ENCODE assay signal across 1 cellular context in genomic region chr6:17268114-17268513, GRCh38.
TF ChIP-seq lines count a peak whose summit lies in the region.

No MANE protein-coding gene starts in this region.

TF ChIP-seq in HepG2, 621 proteins besides CTCF, POLR2A, EP300 and RAD21 (continued from another document):
- no peak for TF ChIP-seq BCLAF1 (IDR thresholded peaks at IDR 0.05)
- no peak for TF ChIP-seq ETV5 (CRISPR knock-in tag; IDR thresholded peaks at IDR 0.05; ENCODE audit: borderline replicate concordance)
- TF ChIP-seq TBL1XR1 (IDR thresholded peaks at IDR 0.05; ENCODE audit: borderline replicate concordance, low read length, partially characterized antibody) = no peak
- TF ChIP-seq TFDP2 (CRISPR knock-in tag; IDR thresholded peaks at IDR 0.05) = no peak
- no peak for TF ChIP-seq EEA1 (CRISPR knock-in tag; IDR thresholded peaks at IDR 0.05; ENCODE audit: borderline replicate concordance)
- TF ChIP-seq, protein P1, sequence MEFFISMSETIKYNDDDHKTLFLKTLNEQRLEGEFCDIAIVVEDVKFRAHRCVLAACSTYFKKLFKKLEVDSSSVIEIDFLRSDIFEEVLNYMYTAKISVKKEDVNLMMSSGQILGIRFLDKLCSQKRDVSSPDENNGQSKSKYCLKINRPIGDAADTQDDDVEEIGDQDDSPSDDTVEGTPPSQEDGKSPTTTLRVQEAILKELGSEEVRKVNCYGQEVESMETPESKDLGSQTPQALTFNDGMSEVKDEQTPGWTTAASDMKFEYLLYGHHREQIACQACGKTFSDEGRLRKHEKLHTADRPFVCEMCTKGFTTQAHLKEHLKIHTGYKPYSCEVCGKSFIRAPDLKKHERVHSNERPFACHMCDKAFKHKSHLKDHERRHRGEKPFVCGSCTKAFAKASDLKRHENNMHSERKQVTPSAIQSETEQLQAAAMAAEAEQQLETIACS (CRISPR knock-in tag; IDR thresholded peaks at IDR 0.05) = no peak
- TF ChIP-seq ZBTB21 (CRISPR knock-in tag; IDR thresholded peaks at IDR 0.05) = no peak
- TF ChIP-seq ZBTB40 (IDR thresholded peaks at IDR 0.05) = no peak
- no peak for TF ChIP-seq ZBTB40 (CRISPR knock-in tag; IDR thresholded peaks at IDR 0.05)
- TF ChIP-seq, protein P2, sequence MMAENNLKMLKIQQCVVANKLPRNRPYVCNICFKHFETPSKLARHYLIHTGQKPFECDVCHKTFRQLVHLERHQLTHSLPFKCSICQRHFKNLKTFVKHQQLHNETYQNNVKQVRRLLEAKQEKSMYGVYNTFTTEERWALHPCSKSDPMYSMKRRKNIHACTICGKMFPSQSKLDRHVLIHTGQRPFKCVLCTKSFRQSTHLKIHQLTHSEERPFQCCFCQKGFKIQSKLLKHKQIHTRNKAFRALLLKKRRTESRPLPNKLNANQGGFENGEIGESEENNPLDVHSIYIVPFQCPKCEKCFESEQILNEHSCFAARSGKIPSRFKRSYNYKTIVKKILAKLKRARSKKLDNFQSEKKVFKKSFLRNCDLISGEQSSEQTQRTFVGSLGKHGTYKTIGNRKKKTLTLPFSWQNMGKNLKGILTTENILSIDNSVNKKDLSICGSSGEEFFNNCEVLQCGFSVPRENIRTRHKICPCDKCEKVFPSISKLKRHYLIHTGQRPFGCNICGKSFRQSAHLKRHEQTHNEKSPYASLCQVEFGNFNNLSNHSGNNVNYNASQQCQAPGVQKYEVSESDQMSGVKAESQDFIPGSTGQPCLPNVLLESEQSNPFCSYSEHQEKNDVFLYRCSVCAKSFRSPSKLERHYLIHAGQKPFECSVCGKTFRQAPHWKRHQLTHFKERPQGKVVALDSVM (CRISPR knock-in tag; IDR thresholded peaks at IDR 0.05) = no peak
- TF ChIP-seq CREM (IDR thresholded peaks at IDR 0.05) = no peak
- no peak for TF ChIP-seq CREM (CRISPR knock-in tag; IDR thresholded peaks at IDR 0.05)
- no peak for TF ChIP-seq IRF9 (CRISPR knock-in tag; IDR thresholded peaks at IDR 0.05; ENCODE audit: borderline replicate concordance)
